In genomic region chr17:28043296-28043695, GRCh38 we compare ENCODE assay signal across 11 cellular contexts. TPM values are rescaled to one million over a fixed set of nuclear protein-coding genes. Genes with fewer than 3 reads are reported as not detected.
DNase-seq lines count a peak whose midpoint lies in the region; ATAC-seq and TF ChIP-seq lines count a peak whose summit lies in the region.
"Had no signal": no experiment of that assay in that cellular context is flagged by ENCODE, and none has a peak within 500 bp of the region (broad histone marks: within the 10 kb centered on the region; RNA-seq: fewer than 3 reads in every experiment).

No MANE protein-coding gene starts in this region.

- TF ChIP-seq CTCF in body of pancreas (IDR thresholded peaks at IDR 0.05) = no peak

- no peak for TF ChIP-seq POLR2A in body of pancreas (IDR thresholded peaks at IDR 0.05)

- peaks cover 50% of the 10 kb centered on the region for H3K4me1 ChIP-seq in body of pancreas
- peaks cover 8% of the 10 kb centered on the region; the same call in 1 of the 2 replicates for H3K4me1 ChIP-seq in SJCRH30

- DNase-seq in stimulated activated naive CD8-positive, alpha-beta T cell treated with anti-CD3 and anti-CD28 coated beads, Interleukin-15, Interleukin-2, amounts not matched to agents 100 U/mL and 50 U/mL, for 24 hours = no peak
- no peak for DNase-seq in immature natural killer cell
- no peak for DNase-seq in body of pancreas
- DNase-seq in T-helper 9 cell = no peak
- no peak for DNase-seq in dedifferentiated amniotic fluid mesenchymal stem cell (ENCODE audit: extremely low spot score)
- no peak for DNase-seq in SJCRH30
- DNase-seq: colonic mucosa, NCI-H446 treated with DMSO at 0.1 percent for 48 hours, WERI-Rb-1 had no signal

- H3K9me3 ChIP-seq in body of pancreas (no peaks in the 10 kb centered on the region), SJCRH30 (replicated peaks) (no peaks in the 10 kb centered on the region)
- H3K9me3 ChIP-seq: colonic mucosa had no signal

- 33 to 46% methylated on average over 2 to 3 of the region's 3 CpGs for WGBS in body of pancreas, 2 donors

- H3K27me3 Mint-ChIP-seq in stimulated activated naive CD8-positive, alpha-beta T cell treated with anti-CD3 and anti-CD28 coated beads, Interleukin-15, Interleukin-2, amounts not matched to agents 100 ng/mL and 50 ng/mL, for 24 hours = no peaks in the 10 kb centered on the region
- no peaks in the 10 kb centered on the region for H3K27me3 Mint-ChIP-seq in activated T-helper 17 cell treated with anti-CD3 and anti-CD28 coated beads, Interleukin-2, amount 50 U/mL, for 72 hours
- H3K27me3 Mint-ChIP-seq in immature natural killer cell (ENCODE audit: low read depth in 3 of 3) = peaks cover 5 to 9% (median 9%) of the 10 kb centered on the region in 3 donors

- peak overlapping the region; percentile 87 for H3K4me3 Mint-ChIP-seq in stimulated activated naive CD8-positive, alpha-beta T cell treated with anti-CD3 and anti-CD28 coated beads, Interleukin-15, Interleukin-2, amounts not matched to agents 100 ng/mL and 50 ng/mL, for 24 hours
- peak overlapping the region; percentile 71 for H3K4me3 Mint-ChIP-seq in activated T-helper 17 cell treated with anti-CD3 and anti-CD28 coated beads, Interleukin-2, amount 50 U/mL, for 72 hours
- H3K4me3 Mint-ChIP-seq in immature natural killer cell = peak overlapping the region; percentile 82 to 90 (median 86)

- H3K9me3 Mint-ChIP-seq in stimulated activated naive CD8-positive, alpha-beta T cell treated with anti-CD3 and anti-CD28 coated beads, Interleukin-15, Interleukin-2, amounts not matched to agents 100 ng/mL and 50 ng/mL, for 24 hours = no peaks in the 10 kb centered on the region
- H3K9me3 Mint-ChIP-seq in activated T-helper 17 cell treated with anti-CD3 and anti-CD28 coated beads, Interleukin-2, amount 50 U/mL, for 72 hours = no peaks in the 10 kb centered on the region
- no peaks in the 10 kb centered on the region for H3K9me3 Mint-ChIP-seq in immature natural killer cell

- peaks cover 82% of the 10 kb centered on the region for H3K4me1 Mint-ChIP-seq in stimulated activated naive CD8-positive, alpha-beta T cell treated with anti-CD3 and anti-CD28 coated beads, Interleukin-15, Interleukin-2, amounts not matched to agents 100 ng/mL and 50 ng/mL, for 24 hours (ENCODE audit: low read depth)
- H3K4me1 Mint-ChIP-seq in activated T-helper 17 cell treated with anti-CD3 and anti-CD28 coated beads, Interleukin-2, amount 50 U/mL, for 72 hours = peaks cover 43% of the 10 kb centered on the region
- H3K4me1 Mint-ChIP-seq in immature natural killer cell = peaks cover 73 to 78% of the 10 kb centered on the region in 2 donors

- ATAC-seq in stimulated activated naive CD8-positive, alpha-beta T cell treated with anti-CD3 and anti-CD28 coated beads, Interleukin-15, Interleukin-2, amounts not matched to agents 100 U/mL and 50 U/mL, for 24 hours = no peak
- no peak for ATAC-seq in activated T-helper 17 cell treated with anti-CD3 and anti-CD28 coated beads, Interleukin-2, amount 50 U/mL, for 72 hours (replicated peaks)
- ATAC-seq in body of pancreas = no peak

- H3K4me3 ChIP-seq in body of pancreas (no peak overlapping the region), SJCRH30 (no peak overlapping the region)
- H3K4me3 ChIP-seq: colonic mucosa had no signal

- no peaks in the 10 kb centered on the region for H3K36me3 Mint-ChIP-seq in stimulated activated naive CD8-positive, alpha-beta T cell treated with anti-CD3 and anti-CD28 coated beads, Interleukin-15, Interleukin-2, amounts not matched to agents 100 ng/mL and 50 ng/mL, for 24 hours (ENCODE audit: low read depth)
- H3K36me3 Mint-ChIP-seq in activated T-helper 17 cell treated with anti-CD3 and anti-CD28 coated beads, Interleukin-2, amount 50 U/mL, for 72 hours (ENCODE audit: low read depth) = no peaks in the 10 kb centered on the region
- no peaks in the 10 kb centered on the region for H3K36me3 Mint-ChIP-seq in immature natural killer cell

- intact Hi-C loops in body of pancreas (cut with DNase I) = no loop called here

- H3K27me3 ChIP-seq in body of pancreas = no peaks in the 10 kb centered on the region
- H3K27me3 ChIP-seq in SJCRH30 = no peaks in the 10 kb centered on the region
- H3K27me3 ChIP-seq: colonic mucosa had no signal

- H3K27ac Mint-ChIP-seq in stimulated activated naive CD8-positive, alpha-beta T cell treated with anti-CD3 and anti-CD28 coated beads, Interleukin-15, Interleukin-2, amounts not matched to agents 100 ng/mL and 50 ng/mL, for 24 hours = peak overlapping the region; percentile 32
- H3K27ac Mint-ChIP-seq in activated T-helper 17 cell treated with anti-CD3 and anti-CD28 coated beads, Interleukin-2, amount 50 U/mL, for 72 hours = peak overlapping the region; percentile 66
- peak overlapping the region in 5 of 6 donors; percentile 70 to 87 (median 80) for H3K27ac Mint-ChIP-seq in immature natural killer cell

- H3K36me3 ChIP-seq in body of pancreas (replicated peaks in 1 of 2; ENCODE audit: insufficient read depth in 1 of 2, low read depth in 2 of 2) (no peaks in the 10 kb centered on the region), SJCRH30 (peaks cover 9% of the 10 kb centered on the region)
- H3K36me3 ChIP-seq: colonic mucosa had no signal

- H3K27ac ChIP-seq in body of pancreas (no peak overlapping the region), SJCRH30 (no peak overlapping the region)
- H3K27ac ChIP-seq: colonic mucosa, WERI-Rb-1 had no signal

RNA-seq across cellular contexts. Expression of gene NLK, which starts 0.8 kb away (rescaled TPM):
- total RNA-seq in activated T-helper 17 cell treated with anti-CD3 and anti-CD28 coated beads, Interleukin-2, amount 50 U/mL, for 72 hours = 10 to 100 TPM in 1 of 2 donors, 1 to 10 TPM in 1; 8.2 to 11.6 TPM
- polyA plus RNA-seq in immature natural killer cell = 1 to 10 TPM in 2 of 3 donors, under 1 TPM in 1; 0.06 to 2.8 (median 2.3) TPM
- 10 to 100 TPM; 15.5 to 30.1 TPM for total RNA-seq in body of pancreas
- 27.8 and 28.4 TPM in 2 replicates for total RNA-seq in SJCRH30 (2014; rRNA removed; shearing (Covaris generic))
